Comparison of ENCODE assay signal across 8 cellular contexts in the genomic region with DNA sequence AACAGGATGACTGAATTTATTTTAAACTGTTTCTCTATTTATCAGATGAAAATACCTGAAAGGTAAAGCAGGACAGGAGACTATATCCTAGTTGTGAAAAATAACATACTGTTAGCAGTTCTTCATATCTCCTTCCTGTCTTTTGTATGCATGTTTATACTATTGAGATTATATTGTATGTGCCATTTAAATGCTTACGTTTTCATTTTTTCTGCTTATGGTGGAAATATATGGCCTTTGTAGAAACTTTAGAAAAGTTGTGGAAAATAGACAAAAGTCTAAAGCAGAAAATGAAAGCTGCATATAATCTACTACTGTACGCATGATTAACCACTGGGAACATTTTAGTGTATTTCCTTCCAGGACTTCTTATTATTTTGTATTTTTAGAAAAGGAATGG. TPM values are rescaled to one million over a fixed set of nuclear protein-coding genes. Genes with fewer than 3 reads are reported as not detected.
DNase-seq lines count a peak whose midpoint lies in the region; ATAC-seq and TF ChIP-seq lines count a peak whose summit lies in the region.

No MANE protein-coding gene starts in this region.

- in situ Hi-C loops in brain microvascular endothelial cell (cut with HindIII; ENCODE audit: low pct_ligation_motif_present, low sequenced_read_pairs): no loop called here

- H3K9me3 Mint-ChIP-seq in activated naive CD4-positive, alpha-beta T cell treated with anti-CD3 and anti-CD28 coated beads, Interleukin-2, amount 50 U/mL, for 24 hours: no peaks in the 10 kb centered on the region

- H3K36me3 ChIP-seq in brain microvascular endothelial cell (replicated peaks): no peaks in the 10 kb centered on the region
- H3K36me3 ChIP-seq in mesodermal cell (ENCODE audit: control insufficient read depth, insufficient read depth, low read length): no peaks in the 10 kb centered on the region
- H3K36me3 ChIP-seq in upper lobe of left lung: no peaks in the 10 kb centered on the region

- no peak for DNase-seq in activated naive CD4-positive, alpha-beta T cell (lab: John Stamatoyannopoulos, UW)
- no peak for DNase-seq in brain microvascular endothelial cell
- no peak for DNase-seq in upper lobe of left lung
- DNase-seq in effector CD8-positive, alpha-beta T cell (lab: John Stamatoyannopoulos, UW): no peak

- H3K4me3 Mint-ChIP-seq in activated naive CD4-positive, alpha-beta T cell treated with anti-CD3 and anti-CD28 coated beads, Interleukin-2, amount 50 U/mL, for 24 hours: peak overlapping the region; percentile 88

- WGBS in mesodermal cell (ENCODE audit: insufficient coverage in 2 of 2), 2 experiments: no CpG with 5 or more reads among the region's 2 CpGs
- WGBS in upper lobe of left lung, 2 donors: 38 to 39% methylated on average over 2 of the region's 2 CpGs

- TF ChIP-seq CTCF in brain microvascular endothelial cell (IDR thresholded peaks at IDR 0.05; ENCODE audit: low read depth, low read length, missing control alignments) (no peak), upper lobe of left lung (IDR thresholded peaks at IDR 0.05) (no peak)

- no peak for ATAC-seq in upper lobe of left lung (ENCODE audit: low FRiP score in 2 of 2)
- no peak for ATAC-seq in GM18505 (IDR thresholded peaks at IDR 0.05; ENCODE audit: unreplicated experiment)
- ATAC-seq in GM18867 (IDR thresholded peaks at IDR 0.05; ENCODE audit: unreplicated experiment): no peak

- peaks cover 30% of the 10 kb centered on the region for H3K4me1 Mint-ChIP-seq in activated naive CD4-positive, alpha-beta T cell treated with anti-CD3 and anti-CD28 coated beads, Interleukin-2, amount 50 U/mL, for 24 hours

- no peak for TF ChIP-seq POLR2A in upper lobe of left lung (IDR thresholded peaks at IDR 0.05)
- TF ChIP-seq POLR2A in GM18505 (IDR thresholded peaks at IDR 0.05; ENCODE audit: borderline replicate concordance, extremely low read depth, insufficient read depth, insufficient read length): no peak

- no peak for TF ChIP-seq EP300 in upper lobe of left lung (IDR thresholded peaks at IDR 0.05)

- no peaks in the 10 kb centered on the region for H3K36me3 Mint-ChIP-seq in activated naive CD4-positive, alpha-beta T cell treated with anti-CD3 and anti-CD28 coated beads, Interleukin-2, amount 50 U/mL, for 24 hours

- H3K4me3 ChIP-seq in brain microvascular endothelial cell (ENCODE audit: low read depth, low read length) (peak overlapping the region; percentile 71), mesodermal cell (ENCODE audit: extremely low read depth, insufficient read depth, low read length, poor library complexity, severe bottlenecking) (peak overlapping the region; percentile 74), upper lobe of left lung (peak overlapping the region in 3 of 4 donors; percentile 63 to 94 (median 82))

- H3K9me3 ChIP-seq in mesodermal cell (ENCODE audit: control insufficient read depth, low read length) (no peaks in the 10 kb centered on the region), upper lobe of left lung (no peaks in the 10 kb centered on the region)

- no peaks in the 10 kb centered on the region for H3K4me1 ChIP-seq in mesodermal cell (ENCODE audit: control insufficient read depth, insufficient read depth, low read length, poor library complexity, severe bottlenecking)
- peaks cover 13 to 26% (median 22%) of the 10 kb centered on the region in 4 donors for H3K4me1 ChIP-seq in upper lobe of left lung

- no peaks in the 10 kb centered on the region for H3K27me3 ChIP-seq in brain microvascular endothelial cell (replicated peaks)
- no peaks in the 10 kb centered on the region for H3K27me3 ChIP-seq in upper lobe of left lung

- peaks cover 5% of the 10 kb centered on the region for H3K27me3 Mint-ChIP-seq in activated naive CD4-positive, alpha-beta T cell treated with anti-CD3 and anti-CD28 coated beads, Interleukin-2, amount 50 U/mL, for 24 hours

- peak overlapping the region; percentile 23 for H3K27ac Mint-ChIP-seq in activated naive CD4-positive, alpha-beta T cell treated with anti-CD3 and anti-CD28 coated beads, Interleukin-2, amount 50 U/mL, for 24 hours

- H3K27ac ChIP-seq in brain microvascular endothelial cell: no peak overlapping the region
- H3K27ac ChIP-seq in mesodermal cell (ENCODE audit: low read depth, low read length, severe bottlenecking): no peak overlapping the region
- H3K27ac ChIP-seq in upper lobe of left lung: peak overlapping the region in 2 of 4 donors; percentile 89 to 94

RNA-seq across cellular contexts. Expression of gene PPM1L, which starts 2.1 kb away (rescaled TPM):
- 7.7 TPM for polyA plus RNA-seq in mesodermal cell (2013, experiment 1 of 2)
- 6.6 TPM for polyA plus RNA-seq in mesodermal cell (2013, experiment 2 of 2)
- 10 to 100 TPM; 11.3 to 26.8 (median 18.7) TPM for total RNA-seq in upper lobe of left lung
